In the genomic region with DNA sequence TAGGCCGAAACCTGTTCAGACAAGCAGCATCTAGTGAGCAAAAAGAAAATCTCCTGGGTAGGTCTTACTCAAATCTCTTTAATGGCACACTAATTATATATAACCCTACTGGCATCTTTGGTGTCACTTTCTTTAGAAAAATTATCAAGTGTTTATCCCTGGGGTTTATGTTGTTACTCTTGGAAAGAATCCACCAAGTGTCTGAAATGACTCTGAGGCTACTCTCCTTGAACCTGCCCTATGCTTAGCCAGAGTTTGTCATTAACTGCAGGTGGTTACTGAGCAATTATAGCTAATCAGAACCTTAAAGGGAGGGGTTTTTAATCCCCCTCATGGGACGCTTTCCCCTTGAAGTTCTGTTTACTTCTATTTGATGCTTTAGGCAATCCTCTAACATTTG, we compare ENCODE assay signal across 1 cellular context.
TF ChIP-seq lines count a peak whose summit lies in the region.

No MANE protein-coding gene starts in this region.

TF ChIP-seq in HEK293, 187 proteins besides CTCF, POLR2A, EP300 and RAD21 (continued from another document):
- no peak for TF ChIP-seq ZNF18 (tag by site-specific recombination; IDR thresholded peaks at IDR 0.05)
- TF ChIP-seq ZNF530 (tag by site-specific recombination; IDR thresholded peaks at IDR 0.05; ENCODE audit: low read depth), result no peak
- 0 out of 2 replicates have a peak, but pooled peaks have one; percentile 24 for TF ChIP-seq GFI1B (tag by site-specific recombination; IDR thresholded peaks at IDR 0.05)
- no peak for TF ChIP-seq ZFP41 (tag by site-specific recombination; IDR thresholded peaks at IDR 0.05; ENCODE audit: borderline replicate concordance)
- peak; percentile 96 for TF ChIP-seq FEZF1 (tag by site-specific recombination; IDR thresholded peaks at IDR 0.05)
- no peak for TF ChIP-seq ZNF768 (tag by site-specific recombination; IDR thresholded peaks at IDR 0.05)
- peak; percentile 93 for TF ChIP-seq SP7 (tag by site-specific recombination; IDR thresholded peaks at IDR 0.05)
- no peak for TF ChIP-seq ZNF747 (tag by site-specific recombination; IDR thresholded peaks at IDR 0.05)
- TF ChIP-seq, protein P1, sequence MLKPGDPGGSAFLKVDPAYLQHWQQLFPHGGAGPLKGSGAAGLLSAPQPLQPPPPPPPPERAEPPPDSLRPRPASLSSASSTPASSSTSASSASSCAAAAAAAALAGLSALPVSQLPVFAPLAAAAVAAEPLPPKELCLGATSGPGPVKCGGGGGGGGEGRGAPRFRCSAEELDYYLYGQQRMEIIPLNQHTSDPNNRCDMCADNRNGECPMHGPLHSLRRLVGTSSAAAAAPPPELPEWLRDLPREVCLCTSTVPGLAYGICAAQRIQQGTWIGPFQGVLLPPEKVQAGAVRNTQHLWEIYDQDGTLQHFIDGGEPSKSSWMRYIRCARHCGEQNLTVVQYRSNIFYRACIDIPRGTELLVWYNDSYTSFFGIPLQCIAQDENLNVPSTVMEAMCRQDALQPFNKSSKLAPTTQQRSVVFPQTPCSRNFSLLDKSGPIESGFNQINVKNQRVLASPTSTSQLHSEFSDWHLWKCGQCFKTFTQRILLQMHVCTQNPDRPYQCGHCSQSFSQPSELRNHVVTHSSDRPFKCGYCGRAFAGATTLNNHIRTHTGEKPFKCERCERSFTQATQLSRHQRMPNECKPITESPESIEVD (tag by site-specific recombination; IDR thresholded peaks at IDR 0.05), result peak; percentile 93
- TF ChIP-seq ZNF37A (tag by site-specific recombination; IDR thresholded peaks at IDR 0.05), result no peak
- no peak for TF ChIP-seq ZNF175 (tag by site-specific recombination; IDR thresholded peaks at IDR 0.05)
- no peak for TF ChIP-seq ZFP3 (tag by site-specific recombination; IDR thresholded peaks at IDR 0.05; ENCODE audit: low read depth)
- TF ChIP-seq KLF16 (tag by site-specific recombination; IDR thresholded peaks at IDR 0.05), result no peak
- TF ChIP-seq ZNF623 (tag by site-specific recombination; IDR thresholded peaks at IDR 0.05), result no peak
- TF ChIP-seq ZNF48 (tag by site-specific recombination; IDR thresholded peaks at IDR 0.05), result no peak
- peak; percentile 68; the same call in 1 of the 2 replicates for TF ChIP-seq GLI2 (tag by site-specific recombination; IDR thresholded peaks at IDR 0.05; ENCODE audit: borderline replicate concordance, low read depth)
- TF ChIP-seq ZNF791 (tag by site-specific recombination; IDR thresholded peaks at IDR 0.05), result no peak
- TF ChIP-seq ZNF266 (tag by site-specific recombination; IDR thresholded peaks at IDR 0.05; ENCODE audit: low read depth), result no peak
- no peak for TF ChIP-seq ATF2 (tag by site-specific recombination; IDR thresholded peaks at IDR 0.05; ENCODE audit: low read depth)
- TF ChIP-seq, protein P2, sequence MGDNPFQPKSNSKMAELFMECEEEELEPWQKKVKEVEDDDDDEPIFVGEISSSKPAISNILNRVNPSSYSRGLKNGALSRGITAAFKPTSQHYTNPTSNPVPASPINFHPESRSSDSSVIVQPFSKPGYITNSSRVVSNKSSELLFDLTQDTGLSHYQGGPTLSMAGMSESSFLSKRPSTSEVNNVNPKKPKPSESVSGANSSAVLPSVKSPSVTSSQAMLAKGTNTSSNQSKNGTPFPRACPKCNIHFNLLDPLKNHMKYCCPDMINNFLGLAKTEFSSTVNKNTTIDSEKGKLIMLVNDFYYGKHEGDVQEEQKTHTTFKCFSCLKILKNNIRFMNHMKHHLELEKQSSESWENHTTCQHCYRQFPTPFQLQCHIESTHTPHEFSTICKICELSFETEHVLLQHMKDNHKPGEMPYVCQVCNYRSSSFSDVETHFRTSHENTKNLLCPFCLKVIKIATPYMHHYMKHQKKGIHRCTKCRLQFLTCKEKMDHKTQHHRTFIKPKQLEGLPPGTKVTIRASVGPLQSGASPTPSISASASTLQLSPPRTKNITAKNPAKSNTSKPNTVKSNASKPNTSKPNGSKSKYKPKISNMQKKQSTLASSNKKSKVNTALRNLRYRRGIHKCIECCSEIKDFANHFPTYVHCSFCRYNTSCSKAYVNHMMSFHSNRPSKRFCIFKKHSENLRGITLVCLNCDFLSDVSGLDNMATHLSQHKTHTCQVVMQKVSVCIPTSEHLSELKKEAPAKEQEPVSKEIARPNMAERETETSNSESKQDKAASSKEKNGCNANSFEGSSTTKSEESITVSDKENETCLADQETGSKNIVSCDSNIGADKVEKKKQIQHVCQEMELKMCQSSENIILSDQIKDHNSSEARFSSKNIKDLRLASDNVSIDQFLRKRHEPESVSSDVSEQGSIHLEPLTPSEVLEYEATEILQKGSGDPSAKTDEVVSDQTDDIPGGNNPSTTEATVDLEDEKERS (tag by site-specific recombination; IDR thresholded peaks at IDR 0.05), result no peak
- TF ChIP-seq ZNF529 (tag by site-specific recombination; IDR thresholded peaks at IDR 0.05; ENCODE audit: insufficient replicate concordance), result no peak
- TF ChIP-seq ZNF341 (tag by site-specific recombination; IDR thresholded peaks at IDR 0.05; ENCODE audit: low read depth), result no peak
- TF ChIP-seq REPIN1 (tag by site-specific recombination; IDR thresholded peaks at IDR 0.05; ENCODE audit: low read depth), result no peak
- no peak for TF ChIP-seq YY2 (tag by site-specific recombination; IDR thresholded peaks at IDR 0.05)
- no peak for TF ChIP-seq ZSCAN4 (tag by site-specific recombination; IDR thresholded peaks at IDR 0.05)
- TF ChIP-seq KLF10 (tag by site-specific recombination; IDR thresholded peaks at IDR 0.05), result peak; percentile 60
- TF ChIP-seq, protein P3, sequence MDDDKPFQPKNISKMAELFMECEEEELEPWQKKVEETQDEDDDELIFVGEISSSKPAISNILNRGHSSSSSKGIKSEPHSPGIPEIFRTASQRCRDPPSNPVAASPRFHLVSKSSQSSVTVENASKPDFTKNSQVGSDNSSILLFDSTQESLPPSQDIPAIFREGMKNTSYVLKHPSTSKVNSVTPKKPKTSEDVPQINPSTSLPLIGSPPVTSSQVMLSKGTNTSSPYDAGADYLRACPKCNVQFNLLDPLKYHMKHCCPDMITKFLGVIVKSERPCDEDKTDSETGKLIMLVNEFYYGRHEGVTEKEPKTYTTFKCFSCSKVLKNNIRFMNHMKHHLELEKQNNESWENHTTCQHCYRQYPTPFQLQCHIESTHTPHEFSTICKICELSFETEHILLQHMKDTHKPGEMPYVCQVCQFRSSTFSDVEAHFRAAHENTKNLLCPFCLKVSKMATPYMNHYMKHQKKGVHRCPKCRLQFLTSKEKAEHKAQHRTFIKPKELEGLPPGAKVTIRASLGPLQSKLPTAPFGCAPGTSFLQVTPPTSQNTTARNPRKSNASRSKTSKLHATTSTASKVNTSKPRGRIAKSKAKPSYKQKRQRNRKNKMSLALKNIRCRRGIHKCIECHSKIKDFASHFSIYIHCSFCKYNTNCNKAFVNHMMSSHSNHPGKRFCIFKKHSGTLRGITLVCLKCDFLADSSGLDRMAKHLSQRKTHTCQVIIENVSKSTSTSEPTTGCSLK (tag by site-specific recombination; IDR thresholded peaks at IDR 0.05), result no peak
- no peak for TF ChIP-seq ZNF677 (tag by site-specific recombination; IDR thresholded peaks at IDR 0.05)
- no peak for TF ChIP-seq ZNF132 (tag by site-specific recombination; IDR thresholded peaks at IDR 0.05; ENCODE audit: borderline replicate concordance)
- TF ChIP-seq AEBP2 (tag by site-specific recombination; IDR thresholded peaks at IDR 0.05; ENCODE audit: borderline replicate concordance), result no peak
- no peak for TF ChIP-seq ZNF174 (tag by site-specific recombination; IDR thresholded peaks at IDR 0.05)
- TF ChIP-seq ZNF664 (tag by site-specific recombination; IDR thresholded peaks at IDR 0.05), result no peak
- no peak for TF ChIP-seq ZNF248 (tag by site-specific recombination; IDR thresholded peaks at IDR 0.05)
- TF ChIP-seq IKZF3 (tag by site-specific recombination; IDR thresholded peaks at IDR 0.05), result 0 out of 2 replicates have a peak, but pooled peaks have one; percentile 55
- TF ChIP-seq ZNF146 (tag by site-specific recombination; IDR thresholded peaks at IDR 0.05), result no peak
- no peak for TF ChIP-seq ZBTB6 (tag by site-specific recombination; IDR thresholded peaks at IDR 0.05)
- no peak for TF ChIP-seq ZNF211 (tag by site-specific recombination; IDR thresholded peaks at IDR 0.05; ENCODE audit: low read depth)
- peak; percentile 92 for TF ChIP-seq ZNF843 (tag by site-specific recombination; IDR thresholded peaks at IDR 0.05)
- no peak for TF ChIP-seq ZNF660 (tag by site-specific recombination; IDR thresholded peaks at IDR 0.05)
